In the genomic region with DNA sequence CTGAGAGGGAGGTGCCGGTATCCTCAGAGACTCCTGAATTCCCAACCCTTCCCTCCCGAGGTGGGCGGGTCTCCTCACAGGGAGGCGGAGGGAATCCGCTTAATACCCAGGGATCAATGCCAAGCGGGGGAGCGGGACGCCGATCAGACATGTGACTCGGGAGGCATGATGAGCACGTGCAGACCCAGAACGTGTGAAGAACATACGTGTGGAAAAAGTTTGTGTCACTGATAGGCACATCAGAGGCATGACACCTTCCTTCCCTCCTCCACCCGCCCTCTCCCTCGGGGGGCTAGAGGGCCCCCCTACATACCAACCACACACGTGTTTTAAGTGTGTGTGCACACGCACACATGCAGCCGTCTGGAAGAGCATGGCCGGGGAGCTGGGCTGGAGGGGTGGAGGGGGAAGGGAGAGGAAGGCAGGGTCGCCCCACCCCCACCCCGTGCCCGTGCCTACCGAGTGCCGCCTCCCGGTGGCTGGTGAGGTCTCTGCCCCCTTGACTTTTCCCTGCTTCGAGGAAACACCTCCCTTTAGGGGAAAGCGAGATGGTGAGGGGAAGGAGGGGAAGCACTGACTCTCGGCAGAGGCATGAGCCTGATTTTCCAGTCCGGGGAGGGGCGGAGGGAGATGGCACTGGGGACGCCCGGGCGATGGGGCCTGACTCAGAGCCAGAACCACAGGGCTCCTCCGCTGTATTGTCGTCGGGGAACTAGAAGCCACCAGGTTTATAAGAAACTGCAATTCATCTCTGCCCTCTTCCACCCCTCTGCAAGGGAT, we compare ENCODE assay signal across 8 cellular contexts. TPM values are rescaled to one million over a fixed set of nuclear protein-coding genes. Genes with fewer than 3 reads are reported as not detected.
DNase-seq lines count a peak whose midpoint lies in the region; ATAC-seq and TF ChIP-seq lines count a peak whose summit lies in the region.

No MANE protein-coding gene starts in this region.

- H3K4me1 ChIP-seq in ascending aorta, result no peaks in the 10 kb centered on the region

- H3K9me3 ChIP-seq in ascending aorta, result no peaks in the 10 kb centered on the region

- H3K4me1 Mint-ChIP-seq in activated CD8-positive, alpha-beta T cell treated with anti-CD3 and anti-CD28 coated beads for 36 hours (ENCODE audit: low read depth), result peaks cover 86% of the 10 kb centered on the region

- intact Hi-C loops in activated CD8-positive, alpha-beta T cell treated with anti-CD3 and anti-CD28 coated beads for 36 hours (cut with micrococcal nuclease), result no loop called here
- intact Hi-C loops in ascending aorta (cut with DNase I), result no loop called here

- H3K27ac Mint-ChIP-seq in activated CD8-positive, alpha-beta T cell treated with anti-CD3 and anti-CD28 coated beads for 36 hours, result peak overlapping the region; percentile 94

- no peaks in the 10 kb centered on the region for H3K27me3 Mint-ChIP-seq in activated CD8-positive, alpha-beta T cell treated with anti-CD3 and anti-CD28 coated beads for 36 hours

- peak; percentile 67 for ATAC-seq in activated CD8-positive, alpha-beta T cell treated with anti-CD3 and anti-CD28 coated beads for 36 hours
- ATAC-seq in HG03135 (IDR thresholded peaks at IDR 0.05; ENCODE audit: unreplicated experiment), result no peak

- no peak overlapping the region for H3K4me3 ChIP-seq in ascending aorta

- no peaks in the 10 kb centered on the region for H3K36me3 ChIP-seq in ascending aorta

- CTCF ChIA-PET in activated CD8-positive, alpha-beta T cell treated with anti-CD3 and anti-CD28 coated beads for 36 hours (lab: Charles Lee), result interaction anchor here (0.6 to 2.7 kb wide), 6 partner anchors 9 to 105 kb away, joined by 3 to 21 read pairs (median 3); a partner anchor contains a TSS

- peak overlapping the region; percentile 62 for H3K4me3 Mint-ChIP-seq in activated CD8-positive, alpha-beta T cell treated with anti-CD3 and anti-CD28 coated beads for 36 hours

- POLR2A ChIA-PET in activated CD8-positive, alpha-beta T cell treated with anti-CD3 and anti-CD28 coated beads for 36 hours (lab: Charles Lee), result interaction anchor here (1.3 to 27.1 kb wide), 6 partner anchors 10 to 71 kb away, joined by 4 to 493 read pairs (median 14); a partner anchor contains a TSS

- in situ Hi-C loops in KBM-7 (cut with MboI; ENCODE audit: low pct_unique_long_range_greater_than_20kb, low sequenced_read_pairs), result no loop called here

- no peak overlapping the region for H3K27ac ChIP-seq in ascending aorta

- peaks cover 16% of the 10 kb centered on the region for H3K27me3 ChIP-seq in ascending aorta

- TF ChIP-seq CTCF in activated CD8-positive, alpha-beta T cell treated with anti-CD3 and anti-CD28 coated beads for 36 hours (IDR thresholded peaks at IDR 0.05), result peak; percentile 14
- TF ChIP-seq CTCF in ascending aorta (IDR thresholded peaks at IDR 0.05), result no peak

- DNase-seq in GM03348 (ENCODE audit: low spot score) (peak; percentile 60), KBM-7 (peak; percentile 56), glomerular visceral epithelial cell (ENCODE audit: extremely low spot score) (peak; percentile 44), GM19240 (ENCODE audit: insufficient read length, low spot score) (no peak), ascending aorta (ENCODE audit: low spot score in 2 of 2) (no peak)
- peak; percentile 100 for DNase-seq in activated CD8-positive, alpha-beta T cell treated with anti-CD3 and anti-CD28 coated beads for 36 hours
- peak; percentile 96 to 97 for DNase-seq in stimulated activated CD8-positive, alpha-beta memory T cell treated with anti-CD3 and anti-CD28 coated beads, Interleukin-15, amount 100 ng/mL, for 48 hours (ENCODE audit: low read depth in 2 of 2)

- no peaks in the 10 kb centered on the region for H3K36me3 Mint-ChIP-seq in activated CD8-positive, alpha-beta T cell treated with anti-CD3 and anti-CD28 coated beads for 36 hours (ENCODE audit: low read depth)

- no peaks in the 10 kb centered on the region for H3K9me3 Mint-ChIP-seq in activated CD8-positive, alpha-beta T cell treated with anti-CD3 and anti-CD28 coated beads for 36 hours

RNA-seq across cellular contexts. Expression of a gene that starts 12.1 kb away (rescaled TPM):
- total RNA-seq in activated CD8-positive, alpha-beta T cell treated with anti-CD3 and anti-CD28 coated beads for 36 hours, result 10 to 100 TPM; 53.0 to 56.9 TPM
- not detected for total RNA-seq in ascending aorta

RNA-seq across cellular contexts. Expression of a gene that starts 27.0 kb away (rescaled TPM):
- total RNA-seq in activated CD8-positive, alpha-beta T cell treated with anti-CD3 and anti-CD28 coated beads for 36 hours, result 10 to 100 TPM; 12.4 to 13.6 TPM
- 18.3 TPM for total RNA-seq in ascending aorta

Comparison
In these comparisons a context has a peak if more than half of its experiments do, and no peak if none do; other contexts are left out.
1. DNase-seq: peak in GM03348 (single experiment), KBM-7 (single experiment), activated CD8-positive, alpha-beta T cell treated with anti-CD3 and anti-CD28 coated beads for 36 hours (single experiment), glomerular visceral epithelial cell (single experiment) and stimulated activated CD8-positive, alpha-beta memory T cell treated with anti-CD3 and anti-CD28 coated beads, Interleukin-15, amount 100 ng/mL, for 48 hours (2 of 2); none in GM19240 (single experiment) and ascending aorta (0 of 2).
2. RNA of a gene that starts 12.1 kb away (total RNA-seq): 53.0 to 56.9 TPM in activated CD8-positive, alpha-beta T cell treated with anti-CD3 and anti-CD28 coated beads for 36 hours; not detected in ascending aorta (single experiment); every median in the first group is over 10 times any median in the second.